1 cellular context compared by ENCODE assay signal in the genomic region with DNA sequence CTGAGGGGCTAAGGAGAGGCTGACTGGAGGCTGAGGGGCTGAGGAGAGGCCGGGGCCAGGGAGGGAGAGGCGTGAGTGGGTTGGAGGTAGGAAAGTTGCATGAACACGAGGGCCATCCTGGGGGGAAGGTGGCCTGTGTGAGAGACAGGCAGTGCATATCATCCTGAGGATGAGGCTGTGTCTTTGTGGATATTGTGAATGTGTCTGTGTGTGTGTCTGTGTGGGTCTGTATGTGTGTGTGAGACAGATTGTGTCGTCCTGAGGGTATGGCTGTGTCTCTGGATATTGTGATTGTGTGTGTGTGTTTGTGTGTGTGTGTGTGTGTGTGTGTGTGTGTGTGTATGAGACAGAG.
TF ChIP-seq lines count a peak whose summit lies in the region.

No MANE protein-coding gene starts in this region.

TF ChIP-seq in endothelial cell of umbilical vein, 7 proteins besides CTCF, POLR2A, EP300 and RAD21:
- TF ChIP-seq EZH2 (IDR thresholded peaks at IDR 0.05; ENCODE audit: borderline replicate concordance, low read depth, low read length, severe bottlenecking) (no peak), GATA2 (IDR thresholded peaks at IDR 0.05; ENCODE audit: insufficient read depth, insufficient read length, low read depth, low read length) (no peak), JUN (IDR thresholded peaks at IDR 0.05; ENCODE audit: borderline replicate concordance, insufficient read depth, insufficient read length, low read depth) (no peak), FOS (IDR thresholded peaks at IDR 0.05; ENCODE audit: borderline replicate concordance, insufficient read depth, low read length) (no peak), MYC (IDR thresholded peaks at IDR 0.05; ENCODE audit: low read depth, low read length) (no peak), POLR2AphosphoS5 (IDR thresholded peaks at IDR 0.05; ENCODE audit: insufficient read depth, low read depth, low read length) (no peak)
- TF ChIP-seq, protein P1, sequence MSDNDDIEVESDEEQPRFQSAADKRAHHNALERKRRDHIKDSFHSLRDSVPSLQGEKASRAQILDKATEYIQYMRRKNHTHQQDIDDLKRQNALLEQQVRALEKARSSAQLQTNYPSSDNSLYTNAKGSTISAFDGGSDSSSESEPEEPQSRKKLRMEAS (IDR thresholded peaks at IDR 0.05; ENCODE audit: insufficient read depth, insufficient read length), result no peak
